ENCODE assay signal across 16 cellular contexts in the genomic region with DNA sequence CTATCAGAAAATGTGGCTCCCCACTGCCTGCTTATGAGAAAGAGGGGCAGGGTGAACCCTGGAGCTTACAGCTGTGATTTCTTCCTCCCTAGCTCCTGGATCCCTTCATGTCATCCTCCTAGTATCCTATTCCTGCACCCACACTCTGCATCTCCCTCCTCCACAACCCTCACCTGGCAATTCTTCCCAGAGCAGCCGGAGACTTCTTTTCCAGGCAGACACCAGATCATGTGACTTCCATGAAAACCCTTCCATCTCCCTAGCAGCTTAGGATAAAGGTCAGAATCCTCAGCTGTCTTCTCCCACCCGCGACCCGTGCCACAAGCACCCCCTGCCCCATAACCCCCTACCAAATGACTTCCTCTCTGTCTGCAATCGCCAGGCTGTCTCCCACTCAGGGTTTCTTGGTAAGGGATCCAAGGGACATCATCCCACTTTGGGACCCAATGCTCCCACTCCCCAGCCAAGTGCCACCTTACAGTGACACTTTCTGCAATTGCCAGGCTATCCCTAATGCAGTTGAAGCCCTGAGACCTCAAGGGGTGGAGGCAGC.
DNase-seq lines count a peak whose midpoint lies in the region; ATAC-seq and TF ChIP-seq lines count a peak whose summit lies in the region.
"Had no signal": no experiment of that assay in that cellular context is flagged by ENCODE, and none has a peak within 500 bp of the region (broad histone marks: within the 10 kb centered on the region; RNA-seq: fewer than 3 reads in every experiment).

No MANE protein-coding gene starts in this region.

- H3K4me1 ChIP-seq in esophagus squamous epithelium: no peaks in the 10 kb centered on the region

- peaks cover 3% of the 10 kb centered on the region for H3K27me3 Mint-ChIP-seq in activated CD8-positive, alpha-beta memory T cell treated with anti-CD3 and anti-CD28 coated beads, Interleukin-2, amount 10 ng/mL, durations not matched to agents 7 days and 5 days
- peaks cover 15% of the 10 kb centered on the region for H3K27me3 Mint-ChIP-seq in progenitor cell of endocrine pancreas

- intact Hi-C loops in esophagus squamous epithelium (cut with DNase I): no loop called here

- H3K27ac ChIP-seq in esophagus squamous epithelium: no peak overlapping the region
- H3K27ac ChIP-seq: 22Rv1 had no signal

- no peaks in the 10 kb centered on the region for H3K4me1 Mint-ChIP-seq in activated CD8-positive, alpha-beta memory T cell treated with anti-CD3 and anti-CD28 coated beads, Interleukin-2, amount 10 ng/mL, durations not matched to agents 7 days and 5 days
- H3K4me1 Mint-ChIP-seq in progenitor cell of endocrine pancreas (ENCODE audit: low read depth): peaks cover 9% of the 10 kb centered on the region
- H3K4me1 Mint-ChIP-seq: CD14-positive monocyte had no signal

- peaks cover 0 to 45% (median 0%) of the 10 kb centered on the region in 4 donors for H3K27me3 ChIP-seq in esophagus squamous epithelium

- H3K36me3 Mint-ChIP-seq in activated CD8-positive, alpha-beta memory T cell treated with anti-CD3 and anti-CD28 coated beads, Interleukin-2, amount 10 ng/mL, durations not matched to agents 7 days and 5 days: no peaks in the 10 kb centered on the region
- no peaks in the 10 kb centered on the region for H3K36me3 Mint-ChIP-seq in progenitor cell of endocrine pancreas (ENCODE audit: insufficient read depth)
- H3K36me3 Mint-ChIP-seq: CD14-positive monocyte; CD8-positive, alpha-beta T cell had no signal

- no peak overlapping the region for H3K4me3 Mint-ChIP-seq in activated CD8-positive, alpha-beta memory T cell treated with anti-CD3 and anti-CD28 coated beads, Interleukin-2, amount 10 ng/mL, durations not matched to agents 7 days and 5 days
- H3K4me3 Mint-ChIP-seq in progenitor cell of endocrine pancreas (ENCODE audit: low read depth): no peak overlapping the region
- H3K4me3 Mint-ChIP-seq: CD8-positive, alpha-beta T cell; HFFc6 had no signal

- TF ChIP-seq CTCF in progenitor cell of endocrine pancreas (IDR thresholded peaks at IDR 0.05; ENCODE audit: unreplicated experiment) (no peak), esophagus squamous epithelium (IDR thresholded peaks at IDR 0.05) (no peak)

- H3K36me3 ChIP-seq in esophagus squamous epithelium: no peaks in the 10 kb centered on the region

- DNase-seq in activated CD8-positive, alpha-beta memory T cell treated with anti-CD3 and anti-CD28 coated beads, Interleukin-2, amount 10 ng/mL, durations not matched to agents 7 days and 5 days: peak; percentile 27
- DNase-seq in activated CD8-positive, alpha-beta memory T cell treated with anti-CD3 and anti-CD28 coated beads, Interleukin-2, amount 50 U/mL, for 48 hours: no peak
- DNase-seq in left kidney (ENCODE audit: low read depth, low spot score) (peak; percentile 25), progenitor cell of endocrine pancreas (ENCODE audit: low spot score, unreplicated experiment) (no peak), esophagus squamous epithelium (lab: John Stamatoyannopoulos, UW) (no peak), NCI-H748 (lab: John Stamatoyannopoulos, UW; ENCODE audit: unreplicated experiment) (no peak)
- no peak for DNase-seq in central memory CD4-positive, alpha-beta T cell
- DNase-seq: CD8-positive, alpha-beta T cell; DMS153; DMS79 treated with DMSO at 0.1 percent for 48 hours; EL; HCEC 1CT; HFFc6 had no signal

- WGBS in esophagus squamous epithelium, 2 donors: 67 to 78% methylated on average over 5 of the region's 5 CpGs

- no peaks in the 10 kb centered on the region for H3K9me3 Mint-ChIP-seq in activated CD8-positive, alpha-beta memory T cell treated with anti-CD3 and anti-CD28 coated beads, Interleukin-2, amount 10 ng/mL, durations not matched to agents 7 days and 5 days (ENCODE audit: low read depth)
- H3K9me3 Mint-ChIP-seq in progenitor cell of endocrine pancreas (ENCODE audit: low read depth): no peaks in the 10 kb centered on the region
- H3K9me3 Mint-ChIP-seq: CD8-positive, alpha-beta T cell had no signal

- CTCF ChIA-PET in activated CD8-positive, alpha-beta memory T cell treated with anti-CD3 and anti-CD28 coated beads, Interleukin-2, amount 10 ng/mL, durations not matched to agents 7 days and 5 days (lab: Charles Lee): no interaction called here

- no peak overlapping the region for H3K4me3 ChIP-seq in esophagus squamous epithelium

- TF ChIP-seq POLR2A in esophagus squamous epithelium (IDR thresholded peaks at IDR 0.05): no peak

- no peaks in the 10 kb centered on the region for H3K9me3 ChIP-seq in esophagus squamous epithelium

- no peak for ATAC-seq in activated CD8-positive, alpha-beta memory T cell treated with anti-CD3 and anti-CD28 coated beads, Interleukin-2, amount 10 ng/mL, durations not matched to agents 7 days and 5 days
- ATAC-seq: CD8-positive, alpha-beta T cell; HepG2 had no signal

- no peak overlapping the region for H3K27ac Mint-ChIP-seq in activated CD8-positive, alpha-beta memory T cell treated with anti-CD3 and anti-CD28 coated beads, Interleukin-2, amount 10 ng/mL, durations not matched to agents 7 days and 5 days
- H3K27ac Mint-ChIP-seq in progenitor cell of endocrine pancreas: peak overlapping the region; percentile 15
- H3K27ac Mint-ChIP-seq: CD14-positive monocyte; CD8-positive, alpha-beta T cell; HFFc6 had no signal

Comparison
In these comparisons a context has a peak if more than half of its experiments do, and no peak if none do; other contexts are left out.
1. DNase-seq: peak in activated CD8-positive, alpha-beta memory T cell treated with anti-CD3 and anti-CD28 coated beads, Interleukin-2, amount 10 ng/mL, durations not matched to agents 7 days and 5 days (single experiment) and left kidney (single experiment); none in activated CD8-positive, alpha-beta memory T cell treated with anti-CD3 and anti-CD28 coated beads, Interleukin-2, amount 50 U/mL, for 48 hours (single experiment), progenitor cell of endocrine pancreas (single experiment), esophagus squamous epithelium (single experiment), central memory CD4-positive, alpha-beta T cell (single experiment) and NCI-H748 (single experiment).